In the genomic region with DNA sequence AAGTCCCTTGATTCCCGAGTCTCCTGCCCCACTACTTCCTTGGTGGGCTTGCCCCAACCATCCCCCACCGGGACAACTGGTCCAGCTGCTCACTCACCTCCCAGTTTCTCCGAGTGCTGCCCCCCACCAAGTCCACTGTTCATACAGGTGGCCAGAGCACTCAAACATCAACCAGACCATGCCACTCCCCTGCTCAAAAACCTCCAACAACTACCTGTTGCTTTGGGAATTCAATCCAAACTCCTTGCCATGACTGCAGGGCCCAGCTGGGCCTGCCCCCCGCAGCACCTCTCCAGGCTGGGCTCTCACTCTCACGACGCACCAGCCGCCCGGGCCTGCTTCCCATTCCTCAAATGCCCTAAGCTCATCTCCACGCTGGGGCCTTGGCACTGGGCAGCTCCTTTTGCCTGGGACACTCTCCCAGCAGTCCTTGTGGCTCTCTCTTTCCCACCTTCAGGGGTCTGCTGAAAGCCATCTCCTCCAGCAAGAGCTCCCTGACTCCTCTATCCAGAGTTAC, we compare ENCODE assay signal across 15 cellular contexts.
A peak's percentile ranks its signal among the peaks of the same experiment; 100 is the strongest.
DNase-seq lines count a peak whose midpoint lies in the region; ATAC-seq and TF ChIP-seq lines count a peak whose summit lies in the region.
"Had no signal": no experiment of that assay in that cellular context is flagged by ENCODE, and none has a peak within 500 bp of the region (broad histone marks: within the 10 kb centered on the region; RNA-seq: fewer than 3 reads in every experiment).

No MANE protein-coding gene starts in this region.

- no peaks in the 10 kb centered on the region for H3K9me3 Mint-ChIP-seq in activated naive CD4-positive, alpha-beta T cell treated with anti-CD3 and anti-CD28 coated beads, Interleukin-2, amount 50 U/mL, for 72 hours
- no peaks in the 10 kb centered on the region for H3K9me3 Mint-ChIP-seq in mesothelial cell of epicardium
- H3K9me3 Mint-ChIP-seq in stimulated activated naive CD8-positive, alpha-beta T cell treated with anti-CD3 and anti-CD28 coated beads, Interleukin-15, amount 100 ng/mL, for 72 hours = no peaks in the 10 kb centered on the region

- H3K27me3 Mint-ChIP-seq in mesothelial cell of epicardium (ENCODE audit: low read depth) = no peaks in the 10 kb centered on the region
- H3K27me3 Mint-ChIP-seq in stimulated activated naive CD8-positive, alpha-beta T cell treated with anti-CD3 and anti-CD28 coated beads, Interleukin-15, amount 100 ng/mL, for 72 hours = no peaks in the 10 kb centered on the region

- no peak for TF ChIP-seq CTCF in mesothelial cell of epicardium (IDR thresholded peaks at IDR 0.05; ENCODE audit: unreplicated experiment)

- no peak for ATAC-seq in activated naive CD4-positive, alpha-beta T cell treated with anti-CD3 and anti-CD28 coated beads, Interleukin-2, amount 50 U/mL, for 72 hours
- ATAC-seq in SK-N-SH treated with all-trans-retinoic acid at 6 μM for 48 hours = peak; percentile 23
- ATAC-seq in stimulated activated naive CD8-positive, alpha-beta T cell treated with anti-CD3 and anti-CD28 coated beads, Interleukin-15, amount 100 ng/mL, for 72 hours = no peak
- ATAC-seq in GM21619 (IDR thresholded peaks at IDR 0.05; ENCODE audit: unreplicated experiment) = no peak
- ATAC-seq: activated CD4-positive, CD25-positive, alpha-beta regulatory T cell treated with anti-CD3 and anti-CD28 coated beads, Interleukin-2, amount 50 U/mL, for 24 hours; lower lobe of right lung had no signal

- H3K27ac Mint-ChIP-seq in activated naive CD4-positive, alpha-beta T cell treated with anti-CD3 and anti-CD28 coated beads, Interleukin-2, amount 50 U/mL, for 72 hours = peak overlapping the region; percentile 53 to 93
- H3K27ac Mint-ChIP-seq in mesothelial cell of epicardium = peak overlapping the region; percentile 68
- H3K27ac Mint-ChIP-seq in stimulated activated naive CD8-positive, alpha-beta T cell treated with anti-CD3 and anti-CD28 coated beads, Interleukin-15, amount 100 ng/mL, for 72 hours = peak overlapping the region; percentile 5 to 36

- no peak for DNase-seq in activated naive CD4-positive, alpha-beta T cell treated with anti-CD3 and anti-CD28 coated beads, Interleukin-2, amount 50 U/mL, for 72 hours (ENCODE audit: low spot score in 2 of 2)
- DNase-seq in activated naive CD4-positive, alpha-beta T cell treated with Interleukin-2 at 50 U/mL for 16 hours = no peak
- DNase-seq in mesothelial cell of epicardium (ENCODE audit: low spot score in 2 of 2, unreplicated experiment in 2 of 2) = no peak
- DNase-seq in stimulated activated naive CD8-positive, alpha-beta T cell treated with anti-CD3 and anti-CD28 coated beads, Interleukin-15, amount 100 ng/mL, for 72 hours = no peak
- no peak for DNase-seq in NCI-H510A treated with DMSO at 0.1 percent for 48 hours (lab: John Stamatoyannopoulos, UW)
- no peak for DNase-seq in ecto neural progenitor cell (ENCODE audit: low spot score)
- DNase-seq: anterior cingulate cortex, GOT3, Kasumi-1, lower lobe of right lung, substantia nigra, T-helper 2 cell had no signal

- no peak overlapping the region for H3K4me3 Mint-ChIP-seq in mesothelial cell of epicardium
- no peak overlapping the region for H3K4me3 Mint-ChIP-seq in stimulated activated naive CD8-positive, alpha-beta T cell treated with anti-CD3 and anti-CD28 coated beads, Interleukin-15, amount 100 ng/mL, for 72 hours

- peaks cover 16 to 42% of the 10 kb centered on the region in 2 donors for H3K36me3 Mint-ChIP-seq in activated naive CD4-positive, alpha-beta T cell treated with anti-CD3 and anti-CD28 coated beads, Interleukin-2, amount 50 U/mL, for 72 hours
- H3K36me3 Mint-ChIP-seq in mesothelial cell of epicardium = no peaks in the 10 kb centered on the region

- H3K4me1 Mint-ChIP-seq in mesothelial cell of epicardium = peaks cover 36% of the 10 kb centered on the region
- H3K4me1 Mint-ChIP-seq in stimulated activated naive CD8-positive, alpha-beta T cell treated with anti-CD3 and anti-CD28 coated beads, Interleukin-15, amount 100 ng/mL, for 72 hours = peaks cover 37% of the 10 kb centered on the region

TF ChIP-seq in SK-N-SH treated with all-trans-retinoic acid at 6 μM for 48 hours, 23 proteins besides CTCF, POLR2A, EP300 and RAD21:
- no peak for TF ChIP-seq OSR1 (CRISPR knock-in tag; IDR thresholded peaks at IDR 0.05)
- TF ChIP-seq ESRRG (CRISPR knock-in tag; IDR thresholded peaks at IDR 0.05) = no peak
- TF ChIP-seq ZNF8 (CRISPR knock-in tag; IDR thresholded peaks at IDR 0.05) = no peak
- no peak for TF ChIP-seq CSDC2 (CRISPR knock-in tag; IDR thresholded peaks at IDR 0.05)
- TF ChIP-seq ZC3H10 (CRISPR knock-in tag; IDR thresholded peaks at IDR 0.05) = no peak
- TF ChIP-seq ISL1 (CRISPR knock-in tag; IDR thresholded peaks at IDR 0.05) = no peak
- TF ChIP-seq CREB5 (CRISPR knock-in tag; IDR thresholded peaks at IDR 0.05; ENCODE audit: low read depth) = no peak
- no peak for TF ChIP-seq POU6F1 (CRISPR knock-in tag; IDR thresholded peaks at IDR 0.05; ENCODE audit: borderline replicate concordance, low read depth)
- no peak for TF ChIP-seq ZNF70 (CRISPR knock-in tag; IDR thresholded peaks at IDR 0.05)
- no peak for TF ChIP-seq TSHZ2 (CRISPR knock-in tag; IDR thresholded peaks at IDR 0.05)
- no peak for TF ChIP-seq ARNTL (CRISPR knock-in tag; IDR thresholded peaks at IDR 0.05; ENCODE audit: borderline replicate concordance, low read depth)
- TF ChIP-seq PATZ1 (CRISPR knock-in tag; IDR thresholded peaks at IDR 0.05; ENCODE audit: borderline replicate concordance) = no peak
- TF ChIP-seq TCF4 (CRISPR knock-in tag; IDR thresholded peaks at IDR 0.05; ENCODE audit: borderline replicate concordance) = no peak

Comparison
In these comparisons a context has a peak if more than half of its experiments do, and no peak if none do; other contexts are left out.
1. H3K27ac Mint-ChIP-seq: peak in every context shown above with its lines; median percentile 73 in activated naive CD4-positive, alpha-beta T cell treated with anti-CD3 and anti-CD28 coated beads, Interleukin-2, amount 50 U/mL, for 72 hours; 68 in mesothelial cell of epicardium; 20 in stimulated activated naive CD8-positive, alpha-beta T cell treated with anti-CD3 and anti-CD28 coated beads, Interleukin-15, amount 100 ng/mL, for 72 hours.